10 cellular contexts compared by ENCODE assay signal in the genomic region with DNA sequence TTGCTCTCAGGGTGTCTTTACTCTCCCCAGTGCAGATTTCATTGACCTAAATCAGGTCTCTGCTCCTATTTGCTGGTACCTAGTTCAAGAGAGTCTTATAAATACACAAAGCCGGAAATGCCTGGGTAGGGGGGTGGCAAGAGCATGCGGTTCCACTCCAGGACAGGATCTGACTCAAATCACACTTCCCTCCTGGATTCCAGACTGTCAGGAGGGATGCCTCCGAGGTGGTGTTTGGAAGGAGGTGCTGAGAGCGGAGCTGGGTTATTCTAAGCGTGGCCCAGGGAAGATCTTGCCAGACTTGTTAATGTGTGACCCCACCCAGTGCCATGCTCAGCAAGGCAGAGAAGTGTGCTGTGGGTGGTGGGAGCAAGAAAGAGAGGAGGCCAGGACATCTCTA. TPM values are rescaled to one million over a fixed set of nuclear protein-coding genes. Genes with fewer than 3 reads are reported as not detected.
DNase-seq lines count a peak whose midpoint lies in the region; ATAC-seq and TF ChIP-seq lines count a peak whose summit lies in the region.
"Had no signal": no experiment of that assay in that cellular context is flagged by ENCODE, and none has a peak within 500 bp of the region (broad histone marks: within the 10 kb centered on the region; RNA-seq: fewer than 3 reads in every experiment).

No MANE protein-coding gene starts in this region.

- H3K36me3 ChIP-seq in upper lobe of left lung: no peaks in the 10 kb centered on the region
- no peaks in the 10 kb centered on the region for H3K36me3 ChIP-seq in effector memory CD4-positive, alpha-beta T cell (ENCODE audit: control insufficient read depth, insufficient read depth, low read length)

- peaks cover 9 to 27% (median 18%) of the 10 kb centered on the region in 4 donors for H3K4me1 ChIP-seq in upper lobe of left lung
- no peaks in the 10 kb centered on the region for H3K4me1 ChIP-seq in effector memory CD4-positive, alpha-beta T cell (ENCODE audit: control insufficient read depth, insufficient read depth, low read length, poor library complexity, severe bottlenecking)

- peak; percentile 81 for DNase-seq in NCI-H510A treated with DMSO at 0.1 percent for 48 hours (lab: John Stamatoyannopoulos, UW)
- DNase-seq in NCI-H510A (lab: John Stamatoyannopoulos, UW): no peak
- DNase-seq in astrocyte of the spinal cord (ENCODE audit: low read depth, low spot score): peak; percentile 10
- DNase-seq in islet precursor cell: peak; percentile 79
- no peak for DNase-seq in upper lobe of left lung
- DNase-seq in cerebellar cortex (ENCODE audit: low spot score): no peak
- no peak for DNase-seq in effector memory CD4-positive, alpha-beta T cell
- no peak for DNase-seq in NCI-H1105 treated with DMSO at 0.1 percent for 48 hours (lab: John Stamatoyannopoulos, UW)
- DNase-seq: activated CD4-positive, alpha-beta T cell treated with anti-CD3 and anti-CD28 coated beads, Interleukin-2, amount 10 ng/mL, durations not matched to agents 7 days and 5 days; KG1 had no signal

- TF ChIP-seq EP300 in upper lobe of left lung (IDR thresholded peaks at IDR 0.05): peak in 1 of 4 donors; percentile 30

- TF ChIP-seq POLR2A in upper lobe of left lung (IDR thresholded peaks at IDR 0.05): peak in 1 of 4 donors; percentile 11

- in situ Hi-C loops in astrocyte of the spinal cord (cut with HindIII; ENCODE audit: low sequenced_read_pairs): no loop called here

- peak; percentile 54 to 84 for ATAC-seq in upper lobe of left lung (ENCODE audit: low FRiP score in 2 of 2)

- peak overlapping the region; percentile 17 to 59 (median 51) for H3K27ac ChIP-seq in upper lobe of left lung
- H3K27ac ChIP-seq in effector memory CD4-positive, alpha-beta T cell (ENCODE audit: insufficient read depth, low read length, poor library complexity, severe bottlenecking): no peak overlapping the region

- H3K9me3 ChIP-seq in upper lobe of left lung: no peaks in the 10 kb centered on the region
- H3K9me3 ChIP-seq in effector memory CD4-positive, alpha-beta T cell (ENCODE audit: control insufficient read depth, low read length): no peaks in the 10 kb centered on the region

- H3K4me3 ChIP-seq in astrocyte of the spinal cord (ENCODE audit: low read depth, low read length) (no peak overlapping the region), upper lobe of left lung (no peak overlapping the region)
- no peak overlapping the region for H3K4me3 ChIP-seq in effector memory CD4-positive, alpha-beta T cell (ENCODE audit: insufficient read depth, low read depth, low read length, poor library complexity, severe bottlenecking)

- TF ChIP-seq CTCF in astrocyte of the spinal cord (IDR thresholded peaks at IDR 0.05; ENCODE audit: low read depth, low read length) (no peak), upper lobe of left lung (IDR thresholded peaks at IDR 0.05) (no peak)

- no peaks in the 10 kb centered on the region for H3K27me3 ChIP-seq in upper lobe of left lung
- no peaks in the 10 kb centered on the region for H3K27me3 ChIP-seq in effector memory CD4-positive, alpha-beta T cell (replicated peaks; ENCODE audit: control insufficient read depth, insufficient read depth, low read length, poor library complexity, severe bottlenecking)

- 28 to 46% methylated on average over 5 of the region's 5 CpGs for WGBS in upper lobe of left lung, 2 donors

RNA-seq across cellular contexts. Expression of a gene that starts 49.8 kb away (rescaled TPM):
- total RNA-seq in upper lobe of left lung: 10 to 100 TPM; 22.2 to 36.0 (median 26.9) TPM

Comparison
In these comparisons a context has a peak if more than half of its experiments do, and no peak if none do; other contexts are left out.
1. DNase-seq: peak in NCI-H510A treated with DMSO at 0.1 percent for 48 hours (single experiment), astrocyte of the spinal cord (single experiment) and islet precursor cell (single experiment); none in NCI-H510A (single experiment), upper lobe of left lung (0 of 2), cerebellar cortex (single experiment), effector memory CD4-positive, alpha-beta T cell (0 of 3) and NCI-H1105 treated with DMSO at 0.1 percent for 48 hours (single experiment).